Comparison of ENCODE assay signal across 1 cellular context in the genomic region with DNA sequence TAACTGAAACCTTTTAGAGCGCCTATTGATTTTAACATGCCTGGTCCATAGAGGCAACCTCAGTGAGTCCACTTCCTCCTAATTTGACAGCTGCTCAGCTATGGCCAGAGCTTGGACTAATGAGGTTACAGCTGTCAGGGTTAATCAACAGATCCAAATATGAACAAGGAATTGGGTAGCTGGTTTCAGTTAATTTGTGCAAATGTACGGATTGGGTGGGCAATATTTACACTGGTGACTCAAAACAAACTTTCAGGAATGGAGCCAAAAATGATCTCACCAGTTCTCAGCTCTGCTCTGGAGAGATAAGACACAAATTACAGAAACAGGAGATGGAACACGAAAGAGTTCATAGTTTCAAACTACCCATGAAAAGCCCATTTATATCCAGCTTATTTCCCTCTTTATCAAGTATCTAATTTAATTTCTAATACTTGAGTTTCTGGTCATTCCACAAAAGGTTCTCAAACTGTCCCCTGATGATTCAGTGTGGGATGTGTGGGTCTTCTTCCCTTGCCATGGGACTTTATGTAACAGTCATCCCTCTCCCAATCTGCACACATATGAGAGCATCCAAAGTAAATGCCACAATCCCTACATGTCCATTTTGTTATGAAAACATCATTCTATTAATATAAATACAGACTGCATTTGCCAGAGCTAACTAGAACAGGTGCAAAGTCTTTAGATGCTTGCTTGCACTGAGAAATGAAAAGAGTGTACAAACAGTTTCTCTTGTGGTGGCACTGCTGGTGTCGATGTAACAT.
TF ChIP-seq lines count a peak whose summit lies in the region.

No MANE protein-coding gene starts in this region.

TF ChIP-seq in HepG2, 621 proteins besides CTCF, POLR2A, EP300 and RAD21 (continued from another document and continues in another):
- peak; percentile 32; the same call in 1 of the 2 replicates for TF ChIP-seq FOXP4 (CRISPR knock-in tag; IDR thresholded peaks at IDR 0.05)
- no peak for TF ChIP-seq RXRA (CRISPR knock-in tag; IDR thresholded peaks at IDR 0.05)
- TF ChIP-seq, protein P1, sequence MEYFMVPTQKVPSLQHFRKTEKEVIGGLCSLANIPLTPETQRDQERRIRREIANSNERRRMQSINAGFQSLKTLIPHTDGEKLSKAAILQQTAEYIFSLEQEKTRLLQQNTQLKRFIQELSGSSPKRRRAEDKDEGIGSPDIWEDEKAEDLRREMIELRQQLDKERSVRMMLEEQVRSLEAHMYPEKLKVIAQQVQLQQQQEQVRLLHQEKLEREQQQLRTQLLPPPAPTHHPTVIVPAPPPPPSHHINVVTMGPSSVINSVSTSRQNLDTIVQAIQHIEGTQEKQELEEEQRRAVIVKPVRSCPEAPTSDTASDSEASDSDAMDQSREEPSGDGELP (IDR thresholded peaks at IDR 0.05; ENCODE audit: borderline replicate concordance, low read depth) = no peak
- TF ChIP-seq TFDP1 (CRISPR knock-in tag; IDR thresholded peaks at IDR 0.05; ENCODE audit: borderline replicate concordance) = no peak
- TF ChIP-seq FOSL2 (CRISPR knock-in tag; IDR thresholded peaks at IDR 0.05) = peak; percentile 97
- TF ChIP-seq JUNB (CRISPR knock-in tag; IDR thresholded peaks at IDR 0.05; ENCODE audit: borderline replicate concordance) = peak; percentile 61; the same call in 1 of the 2 replicates
- TF ChIP-seq MAFG (CRISPR knock-in tag; IDR thresholded peaks at IDR 0.05) = no peak
- peak; percentile 77; the same call in 1 of the 2 replicates for TF ChIP-seq JUN (CRISPR knock-in tag; IDR thresholded peaks at IDR 0.05)
- peak; percentile 58; the same call in 1 of the 2 replicates for TF ChIP-seq HMG20A (CRISPR knock-in tag; IDR thresholded peaks at IDR 0.05; ENCODE audit: borderline replicate concordance)
- no peak for TF ChIP-seq ZNF331 (CRISPR knock-in tag; IDR thresholded peaks at IDR 0.05)
- TF ChIP-seq LCORL (IDR thresholded peaks at IDR 0.05) = no peak
- TF ChIP-seq LCORL (CRISPR knock-in tag; IDR thresholded peaks at IDR 0.05) = 0 out of 2 replicates have a peak, but pooled peaks have one; percentile 26
- peak; percentile 69; the same call in 1 of the 2 replicates for TF ChIP-seq FOSL1 (CRISPR knock-in tag; IDR thresholded peaks at IDR 0.05; ENCODE audit: borderline replicate concordance)
- TF ChIP-seq TBX3 (IDR thresholded peaks at IDR 0.05; ENCODE audit: borderline replicate concordance) = 0 out of 2 replicates have a peak, but pooled peaks have one; percentile 29
- 0 out of 2 replicates have a peak, but pooled peaks have one; percentile 19 for TF ChIP-seq THAP11 (CRISPR knock-in tag; IDR thresholded peaks at IDR 0.05)
- TF ChIP-seq ZNF335 (CRISPR knock-in tag; IDR thresholded peaks at IDR 0.05) = peak; percentile 58; the same call in 1 of the 2 replicates
- no peak for TF ChIP-seq ZNF17 (CRISPR knock-in tag; IDR thresholded peaks at IDR 0.05)
- TF ChIP-seq NFYB (CRISPR knock-in tag; IDR thresholded peaks at IDR 0.05) = peak; percentile 28; the same call in 1 of the 2 replicates
- TF ChIP-seq ZNF264 (CRISPR knock-in tag; IDR thresholded peaks at IDR 0.05) = no peak
- TF ChIP-seq NFIC (IDR thresholded peaks at IDR 0.05; ENCODE audit: low read length) = 0 out of 2 replicates have a peak, but pooled peaks have one; percentile 57
- no peak for TF ChIP-seq ZNF138 (CRISPR knock-in tag; IDR thresholded peaks at IDR 0.05; ENCODE audit: low read depth)
- TF ChIP-seq ZNF788 (CRISPR knock-in tag; IDR thresholded peaks at IDR 0.05; ENCODE audit: borderline replicate concordance) = no peak
- TF ChIP-seq SOX6 (IDR thresholded peaks at IDR 0.05) = no peak
- peak; percentile 29; the same call in 1 of the 2 replicates for TF ChIP-seq SOX6 (CRISPR knock-in tag; IDR thresholded peaks at IDR 0.05)
- no peak for TF ChIP-seq ZNF589 (CRISPR knock-in tag; conservative IDR thresholded peaks at IDR 0.05)
- no peak for TF ChIP-seq CHCHD3 (CRISPR knock-in tag; IDR thresholded peaks at IDR 0.05)
- TF ChIP-seq STAG1 (CRISPR knock-in tag; IDR thresholded peaks at IDR 0.05) = 0 out of 2 replicates have a peak, but pooled peaks have one; percentile 3
- no peak for TF ChIP-seq PCBP1 (IDR thresholded peaks at IDR 0.05; ENCODE audit: borderline replicate concordance, low read depth, low read length)
- no peak for TF ChIP-seq STAT5B (CRISPR knock-in tag; IDR thresholded peaks at IDR 0.05)
- TF ChIP-seq RARA (CRISPR knock-in tag; IDR thresholded peaks at IDR 0.05) = 0 out of 2 replicates have a peak, but pooled peaks have one; percentile 30
- TF ChIP-seq ZNF614 (CRISPR knock-in tag; IDR thresholded peaks at IDR 0.05; ENCODE audit: borderline replicate concordance) = 0 out of 2 replicates have a peak, but pooled peaks have one; percentile 27
- TF ChIP-seq REL (CRISPR knock-in tag; conservative IDR thresholded peaks at IDR 0.05) = no peak
- TF ChIP-seq NCOA2 (CRISPR knock-in tag; IDR thresholded peaks at IDR 0.05) = 0 out of 2 replicates have a peak, but pooled peaks have one; percentile 16
- peak; percentile 75 for TF ChIP-seq JUND (CRISPR knock-in tag; IDR thresholded peaks at IDR 0.05)
- TF ChIP-seq FOXA1 (IDR thresholded peaks at IDR 0.05) = no peak
- TF ChIP-seq FOXA1 (CRISPR knock-in tag; IDR thresholded peaks at IDR 0.05) = peak; percentile 77
- no peak for TF ChIP-seq SRSF1 (optimal IDR thresholded peaks at IDR 0.05; ENCODE audit: low read depth, low read length)
- 0 out of 2 replicates have a peak, but pooled peaks have one; percentile 31 for TF ChIP-seq ZBTB26 (CRISPR knock-in tag; IDR thresholded peaks at IDR 0.05; ENCODE audit: borderline replicate concordance)
- peak; percentile 75; the same call in 1 of the 2 replicates for TF ChIP-seq HMGXB3 (CRISPR knock-in tag; IDR thresholded peaks at IDR 0.05; ENCODE audit: borderline replicate concordance)
- no peak for TF ChIP-seq FOXP1 (IDR thresholded peaks at IDR 0.05)
- TF ChIP-seq FOXP1 (CRISPR knock-in tag; IDR thresholded peaks at IDR 0.05) = no peak
- TF ChIP-seq ZNF512 (CRISPR knock-in tag; IDR thresholded peaks at IDR 0.05) = no peak
- no peak for TF ChIP-seq YY1 (IDR thresholded peaks at IDR 0.05; ENCODE audit: insufficient read depth, insufficient replicate concordance, low read depth, low read length)
- peak; percentile 83; the same call in 1 of the 2 replicates for TF ChIP-seq HOMEZ (CRISPR knock-in tag; IDR thresholded peaks at IDR 0.05; ENCODE audit: low read depth)
- TF ChIP-seq ELF3 (CRISPR knock-in tag; IDR thresholded peaks at IDR 0.05) = peak; percentile 54
- peak; percentile 35; the same call in 1 of the 2 replicates for TF ChIP-seq TBX2 (CRISPR knock-in tag; IDR thresholded peaks at IDR 0.05; ENCODE audit: borderline replicate concordance)
